ENCODE assay signal across 11 cellular contexts in genomic region chr4:184408711-184409081, GRCh38.
A peak's percentile ranks its signal among the peaks of the same experiment; 100 is the strongest.
DNase-seq lines count a peak whose midpoint lies in the region; ATAC-seq and TF ChIP-seq lines count a peak whose summit lies in the region.
"Had no signal": no experiment of that assay in that cellular context is flagged by ENCODE, and none has a peak within 500 bp of the region (broad histone marks: within the 10 kb centered on the region; RNA-seq: fewer than 3 reads in every experiment).

No MANE protein-coding gene starts in this region.

- H3K27ac Mint-ChIP-seq in CD4-positive, CD25-positive, alpha-beta regulatory T cell: peak overlapping the region; percentile 67 to 98 (median 92)
- H3K27ac Mint-ChIP-seq in activated naive CD8-positive, alpha-beta T cell treated with anti-CD3 and anti-CD28 coated beads, Interleukin-2, amount 50 U/mL, for 24 hours: peak overlapping the region; percentile 85
- H3K27ac Mint-ChIP-seq in nephron: peak overlapping the region; percentile 14 to 76 (median 69)

- H3K36me3 ChIP-seq in CD4-positive, CD25-positive, alpha-beta regulatory T cell (ENCODE audit: control insufficient read depth, insufficient read depth, low read length): peaks cover 77% of the 10 kb centered on the region
- peaks cover 34% of the 10 kb centered on the region for H3K36me3 ChIP-seq in HUES48 (ENCODE audit: control insufficient read depth, insufficient read depth, low read length)
- H3K36me3 ChIP-seq: ovary had no signal

- H3K4me3 Mint-ChIP-seq in CD4-positive, CD25-positive, alpha-beta regulatory T cell: peak overlapping the region in 2 of 4 donors; percentile 33 to 41
- peak overlapping the region; percentile 3 for H3K4me3 Mint-ChIP-seq in activated naive CD8-positive, alpha-beta T cell treated with anti-CD3 and anti-CD28 coated beads, Interleukin-2, amount 50 U/mL, for 24 hours
- H3K4me3 Mint-ChIP-seq in nephron: no peak overlapping the region

- no peak overlapping the region for H3K9ac ChIP-seq in HUES48 (ENCODE audit: low read depth, low read length)

- peak overlapping the region; percentile 67 for H3K27ac ChIP-seq in CD4-positive, CD25-positive, alpha-beta regulatory T cell (ENCODE audit: insufficient read depth, low read length, poor library complexity, severe bottlenecking)
- peak overlapping the region; percentile 61 for H3K27ac ChIP-seq in HUES48 (ENCODE audit: low read depth, low read length)

- H3K27me3 Mint-ChIP-seq in CD4-positive, CD25-positive, alpha-beta regulatory T cell: no peaks in the 10 kb centered on the region
- H3K27me3 Mint-ChIP-seq in activated naive CD8-positive, alpha-beta T cell treated with anti-CD3 and anti-CD28 coated beads, Interleukin-2, amount 50 U/mL, for 24 hours: no peaks in the 10 kb centered on the region
- H3K27me3 Mint-ChIP-seq in nephron (ENCODE audit: low read depth): no peaks in the 10 kb centered on the region

- no peak for DNase-seq in CD4-positive, CD25-positive, alpha-beta regulatory T cell
- no peak for DNase-seq in activated naive CD8-positive, alpha-beta T cell treated with anti-CD3 and anti-CD28 coated beads, Interleukin-2, amount 50 U/mL, for 24 hours
- DNase-seq in DMS79 (lab: John Stamatoyannopoulos, UW): no peak
- DNase-seq in NCI-H446 (lab: John Stamatoyannopoulos, UW): no peak
- no peak for DNase-seq in NCI-H146 treated with DMSO at 0.1 percent for 48 hours (lab: John Stamatoyannopoulos, UW; ENCODE audit: unreplicated experiment)
- DNase-seq: activated CD4-positive, alpha-beta T cell treated with anti-CD3 and anti-CD28 coated beads, Interleukin-2, amount 50 U/mL, for 4 hours; ovary; stimulated activated CD4-positive, alpha-beta T cell treated with anti-CD3 and anti-CD28 coated beads, Interleukin-1b, Interleukin-23, amount 100 ng/mL, for 48 hours had no signal

- peaks cover 42% of the 10 kb centered on the region for H3K4me1 ChIP-seq in CD4-positive, CD25-positive, alpha-beta regulatory T cell (ENCODE audit: control insufficient read depth, insufficient read depth, low read length, poor library complexity, severe bottlenecking)
- peaks cover 21% of the 10 kb centered on the region for H3K4me1 ChIP-seq in HUES48 (ENCODE audit: control insufficient read depth, insufficient read depth, low read length)

- no peaks in the 10 kb centered on the region for H3K27me3 ChIP-seq in CD4-positive, CD25-positive, alpha-beta regulatory T cell (ENCODE audit: control insufficient read depth, insufficient read depth, low read length)
- H3K27me3 ChIP-seq in HUES48 (ENCODE audit: control insufficient read depth, insufficient read depth, low read length): no peaks in the 10 kb centered on the region
- H3K27me3 ChIP-seq: gastroesophageal sphincter, ovary had no signal

- TF ChIP-seq CTCF in nephron (IDR thresholded peaks at IDR 0.05; ENCODE audit: unreplicated experiment in 3 of 3): no peak

- H3K4me1 Mint-ChIP-seq in CD4-positive, CD25-positive, alpha-beta regulatory T cell: peaks cover 21 to 60% (median 43%) of the 10 kb centered on the region in 4 donors
- H3K4me1 Mint-ChIP-seq in activated naive CD8-positive, alpha-beta T cell treated with anti-CD3 and anti-CD28 coated beads, Interleukin-2, amount 50 U/mL, for 24 hours: peaks cover 55% of the 10 kb centered on the region
- H3K4me1 Mint-ChIP-seq in nephron: peaks cover 29% of the 10 kb centered on the region

- H3K4me3 ChIP-seq in CD4-positive, CD25-positive, alpha-beta regulatory T cell (ENCODE audit: low read depth, low read length): no peak overlapping the region
- H3K4me3 ChIP-seq in HUES48 (ENCODE audit: low read depth, low read length): no peak overlapping the region
- H3K4me3 ChIP-seq: gastroesophageal sphincter, ovary had no signal

- peaks cover 49% of the 10 kb centered on the region for H3K36me3 Mint-ChIP-seq in CD4-positive, CD25-positive, alpha-beta regulatory T cell
- peaks cover 33% of the 10 kb centered on the region for H3K36me3 Mint-ChIP-seq in activated naive CD8-positive, alpha-beta T cell treated with anti-CD3 and anti-CD28 coated beads, Interleukin-2, amount 50 U/mL, for 24 hours (ENCODE audit: low read depth)
- peaks cover 56% of the 10 kb centered on the region for H3K36me3 Mint-ChIP-seq in nephron (ENCODE audit: low read depth)

- no peak for ATAC-seq in CD4-positive, CD25-positive, alpha-beta regulatory T cell (ENCODE audit: low read depth in 2 of 2)
- ATAC-seq in activated naive CD8-positive, alpha-beta T cell treated with anti-CD3 and anti-CD28 coated beads, Interleukin-2, amount 50 U/mL, for 24 hours: no peak
- ATAC-seq: gastroesophageal sphincter had no signal

- no peaks in the 10 kb centered on the region for H3K9me3 ChIP-seq in CD4-positive, CD25-positive, alpha-beta regulatory T cell (ENCODE audit: control insufficient read depth in 2 of 2, low read length in 2 of 2)
- H3K9me3 ChIP-seq in HUES48 (ENCODE audit: control insufficient read depth, insufficient read depth, low read length): no peaks in the 10 kb centered on the region
- H3K9me3 ChIP-seq: gastroesophageal sphincter, ovary had no signal

- H3K9me3 Mint-ChIP-seq in CD4-positive, CD25-positive, alpha-beta regulatory T cell: no peaks in the 10 kb centered on the region
- H3K9me3 Mint-ChIP-seq in activated naive CD8-positive, alpha-beta T cell treated with anti-CD3 and anti-CD28 coated beads, Interleukin-2, amount 50 U/mL, for 24 hours: no peaks in the 10 kb centered on the region
- H3K9me3 Mint-ChIP-seq in nephron: no peaks in the 10 kb centered on the region
